Comparison of ENCODE assay signal across 21 cellular contexts in genomic region chr5:94217216-94217615, GRCh38.
"Had no signal": no experiment of that assay in that cellular context is flagged by ENCODE, and none has a peak within 500 bp of the region (broad histone marks: within the 10 kb centered on the region; RNA-seq: fewer than 3 reads in every experiment).

No MANE protein-coding gene starts in this region.

- H3K27me3 ChIP-seq: breast epithelium, heart right ventricle, right atrium auricular region, suprapubic skin, transverse colon had no signal

- H3K36me3 Mint-ChIP-seq: naive B cell had no signal

- H3K4me3 Mint-ChIP-seq: activated CD4-positive, alpha-beta T cell treated with anti-CD3 and anti-CD28 coated beads, Interleukin-2, amount 10 ng/mL, durations not matched to agents 7 days and 5 days; activated CD8-positive, alpha-beta T cell treated with anti-CD3 and anti-CD28 coated beads, Interleukin-2, amount 10 ng/mL, durations not matched to agents 7 days and 5 days; activated naive CD8-positive, alpha-beta T cell treated with anti-CD3 and anti-CD28 coated beads, Interleukin-2, amount 10 ng/mL, durations not matched to agents 7 days and 5 days; activated T-cell treated with anti-CD3 and anti-CD28 coated beads, Interleukin-2, amount 50 U/mL, for 24 hours; naive B cell; neural crest cell; stimulated activated naive CD8-positive, alpha-beta T cell treated with anti-CD3 and anti-CD28 coated beads, Interleukin-15, Interleukin-2, amounts not matched to agents 100 ng/mL and 50 ng/mL, for 24 hours had no signal

- DNase-seq: activated CD4-positive, alpha-beta T cell treated with anti-CD3 and anti-CD28 coated beads, Interleukin-2, amount 10 ng/mL, durations not matched to agents 7 days and 5 days; activated CD8-positive, alpha-beta T cell treated with anti-CD3 and anti-CD28 coated beads, Interleukin-2, amount 10 ng/mL, durations not matched to agents 7 days and 5 days; activated naive CD4-positive, alpha-beta T cell treated with Interleukin-2 at 50 U/mL for 16 hours; activated naive CD8-positive, alpha-beta T cell treated with anti-CD3 and anti-CD28 coated beads, Interleukin-2, amount 10 ng/mL, durations not matched to agents 7 days and 5 days; activated T-cell treated with anti-CD3 and anti-CD28 coated beads, Interleukin-2, amount 50 U/mL, for 24 hours; cortex of kidney; heart right ventricle; left ventricle myocardium inferior; mammary epithelial cell; naive B cell; T-helper 1 cell; T-helper 9 cell; transverse colon had no signal

- H3K4me1 ChIP-seq: breast epithelium, heart right ventricle, left ventricle myocardium inferior, prostate gland, right atrium auricular region, suprapubic skin, transverse colon had no signal

- H3K27ac Mint-ChIP-seq: activated CD4-positive, alpha-beta T cell treated with anti-CD3 and anti-CD28 coated beads, Interleukin-2, amount 10 ng/mL, durations not matched to agents 7 days and 5 days; activated CD8-positive, alpha-beta T cell treated with anti-CD3 and anti-CD28 coated beads, Interleukin-2, amount 10 ng/mL, durations not matched to agents 7 days and 5 days; activated naive CD8-positive, alpha-beta T cell treated with anti-CD3 and anti-CD28 coated beads, Interleukin-2, amount 10 ng/mL, durations not matched to agents 7 days and 5 days; activated T-cell treated with anti-CD3 and anti-CD28 coated beads, Interleukin-2, amount 50 U/mL, for 24 hours; activated T-helper 2 cell treated with anti-CD3 and anti-CD28 coated beads, Interferon-gamma antibody, Interleukin-2, Interleukin-4, amounts not matched to agents 10 μg/mL and 5 μg/mL and 100 μg/mL, durations not matched to agents 14 hours and 24 hours and 36 hours; naive B cell; stimulated activated naive CD8-positive, alpha-beta T cell treated with anti-CD3 and anti-CD28 coated beads, Interleukin-15, Interleukin-2, amounts not matched to agents 100 ng/mL and 50 ng/mL, for 24 hours had no signal

- H3K4me1 Mint-ChIP-seq: activated CD4-positive, alpha-beta T cell treated with anti-CD3 and anti-CD28 coated beads, Interleukin-2, amount 10 ng/mL, durations not matched to agents 7 days and 5 days; naive B cell had no signal

- ATAC-seq: activated CD8-positive, alpha-beta T cell treated with anti-CD3 and anti-CD28 coated beads, Interleukin-2, amount 10 ng/mL, durations not matched to agents 7 days and 5 days; heart right ventricle had no signal

- H3K9me3 Mint-ChIP-seq: activated CD4-positive, alpha-beta T cell treated with anti-CD3 and anti-CD28 coated beads, Interleukin-2, amount 10 ng/mL, durations not matched to agents 7 days and 5 days; activated naive CD8-positive, alpha-beta T cell treated with anti-CD3 and anti-CD28 coated beads, Interleukin-2, amount 10 ng/mL, durations not matched to agents 7 days and 5 days; activated T-cell treated with anti-CD3 and anti-CD28 coated beads, Interleukin-2, amount 50 U/mL, for 24 hours; activated T-helper 2 cell treated with anti-CD3 and anti-CD28 coated beads, Interferon-gamma antibody, Interleukin-2, Interleukin-4, amounts not matched to agents 10 μg/mL and 5 μg/mL and 100 μg/mL, durations not matched to agents 14 hours and 24 hours and 36 hours; stimulated activated naive CD8-positive, alpha-beta T cell treated with anti-CD3 and anti-CD28 coated beads, Interleukin-15, Interleukin-2, amounts not matched to agents 100 ng/mL and 50 ng/mL, for 24 hours had no signal

- H3K36me3 ChIP-seq: breast epithelium, heart right ventricle, left ventricle myocardium inferior, prostate gland, right atrium auricular region, suprapubic skin, transverse colon had no signal

- H3K27ac ChIP-seq: breast epithelium, heart right ventricle, left ventricle myocardium inferior, prostate gland, right atrium auricular region, skin epidermis, suprapubic skin, transverse colon had no signal

- H3K9me3 ChIP-seq: breast epithelium, heart right ventricle, left ventricle myocardium inferior, prostate gland, right atrium auricular region, suprapubic skin, transverse colon had no signal

- H3K4me3 ChIP-seq: breast epithelium, heart right ventricle, left ventricle myocardium inferior, prostate gland, right atrium auricular region, skin epidermis, suprapubic skin, transverse colon had no signal

- H3K27me3 Mint-ChIP-seq: activated CD4-positive, alpha-beta T cell treated with anti-CD3 and anti-CD28 coated beads, Interleukin-2, amount 10 ng/mL, durations not matched to agents 7 days and 5 days; activated T-cell treated with anti-CD3 and anti-CD28 coated beads, Interleukin-2, amount 50 U/mL, for 24 hours; naive B cell; stimulated activated naive CD8-positive, alpha-beta T cell treated with anti-CD3 and anti-CD28 coated beads, Interleukin-15, Interleukin-2, amounts not matched to agents 100 ng/mL and 50 ng/mL, for 24 hours had no signal
